ENCODE assay signal across 1 cellular context in the genomic region with DNA sequence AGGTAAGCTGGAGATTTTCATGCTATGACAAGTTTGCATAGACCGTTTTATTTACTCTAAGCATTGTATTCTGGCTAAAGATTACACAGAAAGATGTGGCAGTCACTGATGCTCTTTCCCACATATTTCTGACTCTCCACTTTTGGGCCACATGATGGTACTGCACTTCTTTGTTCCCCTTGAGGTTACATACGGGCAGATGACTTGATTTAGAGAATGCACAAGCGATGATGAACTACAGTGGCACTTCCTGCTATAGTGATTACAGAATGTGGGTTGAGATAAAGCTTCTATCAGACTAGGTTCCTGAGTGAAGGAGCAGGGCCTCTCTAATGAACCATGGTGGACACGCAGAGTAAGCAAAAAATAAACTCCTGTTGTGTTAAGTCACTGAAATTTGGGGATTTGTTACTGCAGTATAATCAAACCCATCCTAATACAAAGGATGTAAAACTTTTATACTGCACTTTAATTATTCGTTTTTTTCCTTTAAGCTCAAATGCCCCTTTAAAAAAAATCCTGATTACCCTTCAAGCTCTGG.
TF ChIP-seq lines count a peak whose summit lies in the region.

No MANE protein-coding gene starts in this region.

TF ChIP-seq in H1, 55 proteins besides CTCF, POLR2A, EP300 and RAD21 (continued from another document):
- no peak for TF ChIP-seq ATF3 (IDR thresholded peaks at IDR 0.05; ENCODE audit: insufficient read depth, low read depth, low read length)
- no peak for TF ChIP-seq CBX8 (IDR thresholded peaks at IDR 0.05; ENCODE audit: borderline replicate concordance, low read depth, low read length)
- no peak for TF ChIP-seq SIX5 (IDR thresholded peaks at IDR 0.05; ENCODE audit: low read depth, low read length)
- no peak for TF ChIP-seq ASH2L (IDR thresholded peaks at IDR 0.05; ENCODE audit: low read length)
- no peak for TF ChIP-seq CTBP2 (IDR thresholded peaks at IDR 0.05; ENCODE audit: borderline replicate concordance, insufficient read depth, insufficient read length, low read length)
- TF ChIP-seq SRF (IDR thresholded peaks at IDR 0.05; ENCODE audit: low read depth, low read length) = no peak
- TF ChIP-seq, protein P1, sequence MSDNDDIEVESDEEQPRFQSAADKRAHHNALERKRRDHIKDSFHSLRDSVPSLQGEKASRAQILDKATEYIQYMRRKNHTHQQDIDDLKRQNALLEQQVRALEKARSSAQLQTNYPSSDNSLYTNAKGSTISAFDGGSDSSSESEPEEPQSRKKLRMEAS (IDR thresholded peaks at IDR 0.05) = no peak
- TF ChIP-seq KDM5A (IDR thresholded peaks at IDR 0.05; ENCODE audit: low read length) = no peak
- TF ChIP-seq MAFK (IDR thresholded peaks at IDR 0.05; ENCODE audit: low read depth, low read length) = no peak
- TF ChIP-seq, protein P2, sequence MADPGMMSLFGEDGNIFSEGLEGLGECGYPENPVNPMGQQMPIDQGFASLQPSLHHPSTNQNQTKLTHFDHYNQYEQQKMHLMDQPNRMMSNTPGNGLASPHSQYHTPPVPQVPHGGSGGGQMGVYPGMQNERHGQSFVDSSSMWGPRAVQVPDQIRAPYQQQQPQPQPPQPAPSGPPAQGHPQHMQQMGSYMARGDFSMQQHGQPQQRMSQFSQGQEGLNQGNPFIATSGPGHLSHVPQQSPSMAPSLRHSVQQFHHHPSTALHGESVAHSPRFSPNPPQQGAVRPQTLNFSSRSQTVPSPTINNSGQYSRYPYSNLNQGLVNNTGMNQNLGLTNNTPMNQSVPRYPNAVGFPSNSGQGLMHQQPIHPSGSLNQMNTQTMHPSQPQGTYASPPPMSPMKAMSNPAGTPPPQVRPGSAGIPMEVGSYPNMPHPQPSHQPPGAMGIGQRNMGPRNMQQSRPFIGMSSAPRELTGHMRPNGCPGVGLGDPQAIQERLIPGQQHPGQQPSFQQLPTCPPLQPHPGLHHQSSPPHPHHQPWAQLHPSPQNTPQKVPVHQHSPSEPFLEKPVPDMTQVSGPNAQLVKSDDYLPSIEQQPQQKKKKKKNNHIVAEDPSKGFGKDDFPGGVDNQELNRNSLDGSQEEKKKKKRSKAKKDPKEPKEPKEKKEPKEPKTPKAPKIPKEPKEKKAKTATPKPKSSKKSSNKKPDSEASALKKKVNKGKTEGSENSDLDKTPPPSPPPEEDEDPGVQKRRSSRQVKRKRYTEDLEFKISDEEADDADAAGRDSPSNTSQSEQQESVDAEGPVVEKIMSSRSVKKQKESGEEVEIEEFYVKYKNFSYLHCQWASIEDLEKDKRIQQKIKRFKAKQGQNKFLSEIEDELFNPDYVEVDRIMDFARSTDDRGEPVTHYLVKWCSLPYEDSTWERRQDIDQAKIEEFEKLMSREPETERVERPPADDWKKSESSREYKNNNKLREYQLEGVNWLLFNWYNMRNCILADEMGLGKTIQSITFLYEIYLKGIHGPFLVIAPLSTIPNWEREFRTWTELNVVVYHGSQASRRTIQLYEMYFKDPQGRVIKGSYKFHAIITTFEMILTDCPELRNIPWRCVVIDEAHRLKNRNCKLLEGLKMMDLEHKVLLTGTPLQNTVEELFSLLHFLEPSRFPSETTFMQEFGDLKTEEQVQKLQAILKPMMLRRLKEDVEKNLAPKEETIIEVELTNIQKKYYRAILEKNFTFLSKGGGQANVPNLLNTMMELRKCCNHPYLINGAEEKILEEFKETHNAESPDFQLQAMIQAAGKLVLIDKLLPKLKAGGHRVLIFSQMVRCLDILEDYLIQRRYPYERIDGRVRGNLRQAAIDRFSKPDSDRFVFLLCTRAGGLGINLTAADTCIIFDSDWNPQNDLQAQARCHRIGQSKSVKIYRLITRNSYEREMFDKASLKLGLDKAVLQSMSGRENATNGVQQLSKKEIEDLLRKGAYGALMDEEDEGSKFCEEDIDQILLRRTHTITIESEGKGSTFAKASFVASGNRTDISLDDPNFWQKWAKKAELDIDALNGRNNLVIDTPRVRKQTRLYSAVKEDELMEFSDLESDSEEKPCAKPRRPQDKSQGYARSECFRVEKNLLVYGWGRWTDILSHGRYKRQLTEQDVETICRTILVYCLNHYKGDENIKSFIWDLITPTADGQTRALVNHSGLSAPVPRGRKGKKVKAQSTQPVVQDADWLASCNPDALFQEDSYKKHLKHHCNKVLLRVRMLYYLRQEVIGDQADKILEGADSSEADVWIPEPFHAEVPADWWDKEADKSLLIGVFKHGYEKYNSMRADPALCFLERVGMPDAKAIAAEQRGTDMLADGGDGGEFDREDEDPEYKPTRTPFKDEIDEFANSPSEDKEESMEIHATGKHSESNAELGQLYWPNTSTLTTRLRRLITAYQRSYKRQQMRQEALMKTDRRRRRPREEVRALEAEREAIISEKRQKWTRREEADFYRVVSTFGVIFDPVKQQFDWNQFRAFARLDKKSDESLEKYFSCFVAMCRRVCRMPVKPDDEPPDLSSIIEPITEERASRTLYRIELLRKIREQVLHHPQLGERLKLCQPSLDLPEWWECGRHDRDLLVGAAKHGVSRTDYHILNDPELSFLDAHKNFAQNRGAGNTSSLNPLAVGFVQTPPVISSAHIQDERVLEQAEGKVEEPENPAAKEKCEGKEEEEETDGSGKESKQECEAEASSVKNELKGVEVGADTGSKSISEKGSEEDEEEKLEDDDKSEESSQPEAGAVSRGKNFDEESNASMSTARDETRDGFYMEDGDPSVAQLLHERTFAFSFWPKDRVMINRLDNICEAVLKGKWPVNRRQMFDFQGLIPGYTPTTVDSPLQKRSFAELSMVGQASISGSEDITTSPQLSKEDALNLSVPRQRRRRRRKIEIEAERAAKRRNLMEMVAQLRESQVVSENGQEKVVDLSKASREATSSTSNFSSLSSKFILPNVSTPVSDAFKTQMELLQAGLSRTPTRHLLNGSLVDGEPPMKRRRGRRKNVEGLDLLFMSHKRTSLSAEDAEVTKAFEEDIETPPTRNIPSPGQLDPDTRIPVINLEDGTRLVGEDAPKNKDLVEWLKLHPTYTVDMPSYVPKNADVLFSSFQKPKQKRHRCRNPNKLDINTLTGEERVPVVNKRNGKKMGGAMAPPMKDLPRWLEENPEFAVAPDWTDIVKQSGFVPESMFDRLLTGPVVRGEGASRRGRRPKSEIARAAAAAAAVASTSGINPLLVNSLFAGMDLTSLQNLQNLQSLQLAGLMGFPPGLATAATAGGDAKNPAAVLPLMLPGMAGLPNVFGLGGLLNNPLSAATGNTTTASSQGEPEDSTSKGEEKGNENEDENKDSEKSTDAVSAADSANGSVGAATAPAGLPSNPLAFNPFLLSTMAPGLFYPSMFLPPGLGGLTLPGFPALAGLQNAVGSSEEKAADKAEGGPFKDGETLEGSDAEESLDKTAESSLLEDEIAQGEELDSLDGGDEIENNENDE (IDR thresholded peaks at IDR 0.05; ENCODE audit: insufficient replicate concordance, low read length) = no peak
- TF ChIP-seq, protein P3, sequence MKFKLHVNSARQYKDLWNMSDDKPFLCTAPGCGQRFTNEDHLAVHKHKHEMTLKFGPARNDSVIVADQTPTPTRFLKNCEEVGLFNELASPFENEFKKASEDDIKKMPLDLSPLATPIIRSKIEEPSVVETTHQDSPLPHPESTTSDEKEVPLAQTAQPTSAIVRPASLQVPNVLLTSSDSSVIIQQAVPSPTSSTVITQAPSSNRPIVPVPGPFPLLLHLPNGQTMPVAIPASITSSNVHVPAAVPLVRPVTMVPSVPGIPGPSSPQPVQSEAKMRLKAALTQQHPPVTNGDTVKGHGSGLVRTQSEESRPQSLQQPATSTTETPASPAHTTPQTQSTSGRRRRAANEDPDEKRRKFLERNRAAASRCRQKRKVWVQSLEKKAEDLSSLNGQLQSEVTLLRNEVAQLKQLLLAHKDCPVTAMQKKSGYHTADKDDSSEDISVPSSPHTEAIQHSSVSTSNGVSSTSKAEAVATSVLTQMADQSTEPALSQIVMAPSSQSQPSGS (IDR thresholded peaks at IDR 0.05; ENCODE audit: low read length) = no peak
- TF ChIP-seq RNF2 (IDR thresholded peaks at IDR 0.05; ENCODE audit: borderline replicate concordance, low read depth, low read length, missing control alignments, poor library complexity, severe bottlenecking) = no peak
